18 cellular contexts compared by ENCODE assay signal in genomic region chr5:132237141-132237540, GRCh38. TPM values are rescaled to one million over a fixed set of nuclear protein-coding genes. Genes with fewer than 3 reads are reported as not detected.
A peak's percentile ranks its signal among the peaks of the same experiment; 100 is the strongest.
DNase-seq lines count a peak whose midpoint lies in the region; ATAC-seq, FAIRE-seq and TF ChIP-seq lines count a peak whose summit lies in the region.
"Had no signal": no experiment of that assay in that cellular context is flagged by ENCODE, and none has a peak within 500 bp of the region (broad histone marks: within the 10 kb centered on the region; RNA-seq: fewer than 3 reads in every experiment).

No MANE protein-coding gene starts in this region.

- no peak overlapping the region for H3K23ac ChIP-seq in mesendoderm (ENCODE audit: low read length)

- H3K36me3 ChIP-seq in K562 (ENCODE audit: control insufficient read depth, insufficient read depth, low read length) (no peaks in the 10 kb centered on the region), mesendoderm (ENCODE audit: control insufficient read depth, insufficient read depth, low read length) (no peaks in the 10 kb centered on the region)
- H3K36me3 ChIP-seq: ascending aorta, BLaER1, gastrocnemius medialis had no signal

- H3K4me2 ChIP-seq in K562 (ENCODE audit: insufficient read depth, low read length) (no peak overlapping the region), mesendoderm (ENCODE audit: low read length) (no peak overlapping the region)

- peak overlapping the region; percentile 38; the same call in 1 of the 2 replicates for H2AFZ ChIP-seq in K562 (ENCODE audit: low read depth, low read length)

- no peak for TF ChIP-seq RAD21 in K562 (CRISPR knock-in tag; conservative IDR thresholded peaks at IDR 0.05 in 1 of 2, IDR thresholded peaks at IDR 0.05 in 1 of 2)

- no peak overlapping the region for H3K18ac ChIP-seq in mesendoderm (ENCODE audit: low read length)

- H2AK5ac ChIP-seq in mesendoderm (ENCODE audit: low read length), result no peak overlapping the region

- H4K8ac ChIP-seq in mesendoderm (ENCODE audit: low read depth, low read length), result no peak overlapping the region

- peak overlapping the region; percentile 6; the same call in 1 of the 2 replicates for H3K27ac Mint-ChIP-seq in HFFc6

- no peak for TF ChIP-seq EP300 in K562 (IDR thresholded peaks at IDR 0.05; ENCODE audit: low read length)

- H4K20me1 ChIP-seq in K562 (replicated peaks; ENCODE audit: control insufficient read depth, insufficient read depth, low read length), result no peaks in the 10 kb centered on the region
- H4K20me1 ChIP-seq: BLaER1 had no signal

- H3K9ac ChIP-seq in K562 (ENCODE audit: insufficient read depth in 1 of 2, low read depth in 2 of 2, low read length in 2 of 2), result no peak overlapping the region; a peak in 1 of 4 replicates
- H3K9ac ChIP-seq in mesendoderm (ENCODE audit: low read length), result no peak overlapping the region
- H3K9ac ChIP-seq: BLaER1 had no signal

- H2BK5ac ChIP-seq in mesendoderm (ENCODE audit: low read length), result no peak overlapping the region

- WGBS in K562 (ENCODE audit: insufficient coverage, low coverage, missing lambda C conversion rate), result no CpG with 5 or more reads among the region's 1 CpG
- WGBS in mesendoderm (ENCODE audit: extremely low coverage, insufficient coverage, low lambda C conversion rate), result no CpG with 5 or more reads among the region's 1 CpG

- H3K79me1 ChIP-seq in mesendoderm (ENCODE audit: low read length), result no peaks in the 10 kb centered on the region

- no TSS peak for BruUV-seq in K562 (replicated peaks; lab: Mats Ljungman, UMichigan)

- POLR2A ChIA-PET in K562 (lab: Yijun Ruan, JAX), result interaction anchor here (0.6 to 1.2 kb wide), 3 partner anchors 10 to 252 kb away, joined by 3 to 5 read pairs (median 4); partner anchors contain the start of gene P4HA2

- intact Hi-C loops in K562 (cut with micrococcal nuclease), result loop anchor here (5.0 kb wide), 3 partner anchors 35 to 170 kb away; no protein-coding TSS in a partner anchor

- in situ Hi-C loops in K562 (cut with MboI), result no loop called here
- in situ Hi-C loops in GM13977 (cut with MboI; ENCODE audit: low pct_unique_long_range_greater_than_20kb, low sequenced_read_pairs, unreplicated experiment), result no loop called here

- peak; percentile 41 for DNase-seq in AG08395 (ENCODE audit: low spot score)
- no peak for DNase-seq in HFFc6
- DNase-seq in K562 (ENCODE audit: extremely low read depth in 1 of 4, low spot score in 3 of 4), result no peak
- peak; percentile 49 for DNase-seq in mesendoderm
- DNase-seq in SK-N-DZ (ENCODE audit: low spot score), result no peak
- DNase-seq in GM13977 (ENCODE audit: low spot score), result no peak
- DNase-seq: activated CD4-positive, CD25-positive, alpha-beta regulatory T cell treated with anti-CD3 and anti-CD28 coated beads, Interleukin-2, amount 50 U/mL, for 72 hours; activated T-cell treated with anti-CD3 and anti-CD28 coated beads, Interleukin-2, amount 50 U/mL, for 1 hour; DMS79 treated with DMSO at 0.1 percent for 48 hours; gastrocnemius medialis; psoas muscle; stimulated activated CD4-positive, alpha-beta T cell treated with anti-CD3 and anti-CD28 coated beads, Interleukin-2, amount 100 ng/mL, for 24 hours; SW 1271 had no signal

- H3K4me3 ChIP-seq in K562 (no peak overlapping the region), mesendoderm (ENCODE audit: low read length) (no peak overlapping the region)
- H3K4me3 ChIP-seq: ascending aorta, BLaER1, gastrocnemius medialis, psoas muscle had no signal

- no peak for FAIRE-seq in K562 (lab: Jason Lieb, UNC)
- FAIRE-seq: GM19239 had no signal

- H3K79me2 ChIP-seq in K562 (ENCODE audit: control insufficient read depth, insufficient read depth, low read length), result no peaks in the 10 kb centered on the region
- no peaks in the 10 kb centered on the region for H3K79me2 ChIP-seq in mesendoderm (ENCODE audit: control insufficient read depth, insufficient read depth, low read length)

- H3K4me1 ChIP-seq in K562 (replicated peaks in 1 of 2; ENCODE audit: control insufficient read depth in 2 of 2, insufficient read depth in 2 of 2, low read length in 2 of 2) (no peaks in the 10 kb centered on the region; a peak in 2 of 5 replicates), mesendoderm (ENCODE audit: control insufficient read depth, low read depth, low read length) (no peaks in the 10 kb centered on the region)
- H3K4me1 ChIP-seq: ascending aorta, gastrocnemius medialis, psoas muscle had no signal

- H4K5ac ChIP-seq in mesendoderm (ENCODE audit: low read length), result no peak overlapping the region

- H3K27me3 ChIP-seq in K562 (ENCODE audit: control insufficient read depth in 2 of 2, insufficient read depth in 2 of 2, low read length in 2 of 2) (no peaks in the 10 kb centered on the region), mesendoderm (ENCODE audit: insufficient read depth, low read length, poor library complexity) (no peaks in the 10 kb centered on the region)
- H3K27me3 ChIP-seq: ascending aorta, BLaER1, gastrocnemius medialis had no signal

- CTCF ChIA-PET in K562 (lab: Yijun Ruan, JAX; ENCODE audit: low intra/inter-chr PET ratio), result interaction anchor here (0.6 to 3.4 kb wide), 2 partner anchors 79 to 172 kb away, joined by 3 to 11 read pairs; no protein-coding TSS in a partner anchor

- H3K9me3 ChIP-seq in K562 (replicated peaks; ENCODE audit: control insufficient read depth, insufficient read depth, low read depth, low read length), result no peaks in the 10 kb centered on the region
- H3K9me3 ChIP-seq: ascending aorta, gastrocnemius medialis, psoas muscle had no signal

- H3K9me1 ChIP-seq in K562 (ENCODE audit: control insufficient read depth, insufficient read depth, low read length), result no peaks in the 10 kb centered on the region

- no peak overlapping the region for H2BK15ac ChIP-seq in mesendoderm (replicated peaks; ENCODE audit: low read depth)

- no peak overlapping the region for H3K56ac ChIP-seq in mesendoderm (ENCODE audit: low read length)

- H3K4me3 Mint-ChIP-seq in HFFc6, result no peak overlapping the region

- H3K9me3 Mint-ChIP-seq in HFFc6, result no peaks in the 10 kb centered on the region

- H3K27ac ChIP-seq in K562 (ENCODE audit: extremely low read depth, low read depth, low read length) (no peak overlapping the region), mesendoderm (ENCODE audit: low read depth, low read length) (no peak overlapping the region)
- H3K27ac ChIP-seq: ascending aorta, BLaER1, gastrocnemius medialis, psoas muscle had no signal

- no peak overlapping the region for H2BK120ac ChIP-seq in mesendoderm (ENCODE audit: low read depth, low read length)

- H3K4ac ChIP-seq in mesendoderm (ENCODE audit: low read depth, low read length), result no peak overlapping the region

- TF ChIP-seq CTCF in HFFc6 (IDR thresholded peaks at IDR 0.05), result peak; percentile 45; the same call in 1 of the 2 replicates
- TF ChIP-seq CTCF in K562 (IDR thresholded peaks at IDR 0.05 in 2 of 3, conservative IDR thresholded peaks at IDR 0.05 in 1 of 3; ENCODE audit: insufficient read depth in 2 of 3, low read depth in 1 of 3, low read length in 3 of 3), result no peak; a peak in 1 of 6 replicates
- TF ChIP-seq CTCF in GM13977 (IDR thresholded peaks at IDR 0.05; ENCODE audit: extremely low read depth, insufficient read depth, missing control alignments), result no peak

- ATAC-seq in K562 (peak; percentile 72), GM19328 (IDR thresholded peaks at IDR 0.05; ENCODE audit: unreplicated experiment) (no peak), HG02678 (IDR thresholded peaks at IDR 0.05; ENCODE audit: unreplicated experiment) (no peak)
- ATAC-seq: gastrocnemius medialis had no signal

- H3K27me3 Mint-ChIP-seq in HFFc6 (ENCODE audit: insufficient read depth), result peaks cover 6% of the 10 kb centered on the region; the same call in 1 of the 2 replicates

- H3K36me3 Mint-ChIP-seq in HFFc6 (ENCODE audit: low read depth), result no peaks in the 10 kb centered on the region

- TF ChIP-seq POLR2A in K562 (conservative IDR thresholded peaks at IDR 0.05), result no peak

- peaks cover 15% of the 10 kb centered on the region; the same call in 1 of the 2 replicates for H3K4me1 Mint-ChIP-seq in HFFc6 (ENCODE audit: low read depth)

RNA-seq across cellular contexts. Expression of gene P4HA2, which starts 9.5 kb away (rescaled TPM):
- total RNA-seq in HFFc6 (2021; fragmentation: NEBNext Ultra II Directional; extraction: Animal tissue kit (Norgen Biotek cat#: 25700)), result 100 to 1,000 TPM; 136 to 198 (median 142) TPM
- total RNA-seq in K562 (2011; cell fraction: chromatin; rRNA removed; ENCODE audit: low replicate concordance), result 85.5 and 109 TPM in 2 replicates
- 93.4 and 102 TPM in 2 replicates for total RNA-seq in K562 (2011; cell fraction: nucleolus; rRNA removed)
- total RNA-seq in K562 (2011; cell fraction: nucleoplasm; rRNA removed), result 98.7 and 106 TPM in 2 replicates
- 11.9 and 12.1 TPM in 2 replicates for total RNA-seq in K562 (2014; rRNA removed)
- 11.6 and 12.7 TPM in 2 replicates for total RNA-seq in K562 (2014; rRNA removed; fragmentation: Illumina TruSeq; extraction: Trizol)
- 11.2 and 11.4 TPM in 2 replicates for total RNA-seq in K562 (2015; rRNA removed; fragmentation: Illumina TruSeq; extraction: Trizol)
- 14.2 and 14.3 TPM in 2 replicates for total RNA-seq in K562 (2021)
- 50.0 and 59.7 TPM in 2 replicates for polyA plus RNA-seq in K562 (2011; rRNA removed)
- polyA plus RNA-seq in K562 (2011; cell fraction: cytosol; rRNA removed), result 34.9 and 51.8 TPM in 2 replicates
- 59.8 and 76.7 TPM in 2 replicates for polyA plus RNA-seq in K562 (2011; cell fraction: nucleus; rRNA removed)
- 20.8 and 31.5 TPM in 2 replicates for polyA plus RNA-seq in K562 (2012)
- polyA plus RNA-seq in K562 (2014; fragmentation: Illumina TruSeq; extraction: Trizol), result 10.7 and 12.5 TPM in 2 replicates
- 10 to 100 TPM; 17.9 to 29.2 TPM for polyA plus RNA-seq in K562 (2014; fragmentation: Nextera tagmentation; extraction: Ambion mirVana)
- polyA plus RNA-seq in K562 (2014; rRNA removed), result 9.6 and 10.7 TPM in 2 replicates
- 50.0 and 59.9 TPM in 2 replicates for polyA minus RNA-seq in K562 (2011; rRNA and poly(A)+ RNA removed)
- 21.2 and 21.5 TPM in 2 replicates for polyA minus RNA-seq in K562 (2011; cell fraction: cytosol; rRNA and poly(A)+ RNA removed)
- polyA minus RNA-seq in K562 (2011; cell fraction: nucleus; rRNA and poly(A)+ RNA removed), result 18.2 and 27.4 TPM in 2 replicates
- polyA plus RNA-seq in mesendoderm (2013, experiment 1 of 2), result 1.7 TPM
- polyA plus RNA-seq in mesendoderm (2013, experiment 2 of 2), result 1.8 TPM
- polyA plus RNA-seq in SK-N-DZ (2014; cell fraction: cytosol; rRNA removed), result 6.1 and 6.4 TPM in 2 replicates
- 4.1 and 5.9 TPM in 2 replicates for polyA plus RNA-seq in SK-N-DZ (2014; cell fraction: nucleus; rRNA removed)

RNA-seq across cellular contexts. Expression of gene PDLIM4, which starts 20.4 kb away (rescaled TPM):
- 10 to 100 TPM in 4 of 6 experiments, 1 to 10 TPM in 2; 2.5 to 26.4 (median 23.7) TPM for total RNA-seq in HFFc6 (2021; fragmentation: NEBNext Ultra II Directional; extraction: Animal tissue kit (Norgen Biotek cat#: 25700))
- 15.3 and 55.6 TPM in 2 replicates for total RNA-seq in K562 (2011; cell fraction: chromatin; rRNA removed; ENCODE audit: low replicate concordance)
- 40.3 and 43.7 TPM in 2 replicates for total RNA-seq in K562 (2011; cell fraction: nucleolus; rRNA removed)
- 22.2 and 23.8 TPM in 2 replicates for total RNA-seq in K562 (2011; cell fraction: nucleoplasm; rRNA removed)
- total RNA-seq in K562 (2014; rRNA removed), result 13.1 and 22.8 TPM in 2 replicates
- 3.5 and 4.5 TPM in 2 replicates for total RNA-seq in K562 (2014; rRNA removed; fragmentation: Illumina TruSeq; extraction: Trizol)
- total RNA-seq in K562 (2015; rRNA removed; fragmentation: Illumina TruSeq; extraction: Trizol), result 12.1 and 12.3 TPM in 2 replicates
- total RNA-seq in K562 (2021), result 31.5 and 32.8 TPM in 2 replicates
- polyA plus RNA-seq in K562 (2011; rRNA removed), result 13.6 and 17.2 TPM in 2 replicates
- 29.6 and 178 TPM in 2 replicates for polyA plus RNA-seq in K562 (2011; cell fraction: cytosol; rRNA removed)
- polyA plus RNA-seq in K562 (2011; cell fraction: nucleus; rRNA removed), result 34.4 and 101 TPM in 2 replicates
- polyA plus RNA-seq in K562 (2012), result 25.0 and 31.0 TPM in 2 replicates
- 28.9 and 44.6 TPM in 2 replicates for polyA plus RNA-seq in K562 (2014; fragmentation: Illumina TruSeq; extraction: Trizol)
- under 1 TPM; 0.28 to 0.73 TPM for polyA plus RNA-seq in K562 (2014; fragmentation: Nextera tagmentation; extraction: Ambion mirVana)
- polyA plus RNA-seq in K562 (2014; rRNA removed), result 14.0 and 21.3 TPM in 2 replicates
- 3.7 and 7.8 TPM in 2 replicates for polyA minus RNA-seq in K562 (2011; rRNA and poly(A)+ RNA removed)
- polyA minus RNA-seq in K562 (2011; cell fraction: cytosol; rRNA and poly(A)+ RNA removed), result 29.4 and 30.8 TPM in 2 replicates
- polyA minus RNA-seq in K562 (2011; cell fraction: nucleus; rRNA and poly(A)+ RNA removed), result 19.0 and 26.5 TPM in 2 replicates
- 4.9 TPM for polyA plus RNA-seq in mesendoderm (2013, experiment 1 of 2)
- 5.2 TPM for polyA plus RNA-seq in mesendoderm (2013, experiment 2 of 2)
- 32.8 and 35.3 TPM in 2 replicates for polyA plus RNA-seq in SK-N-DZ (2014; cell fraction: cytosol; rRNA removed)
- 25.6 and 37.1 TPM in 2 replicates for polyA plus RNA-seq in SK-N-DZ (2014; cell fraction: nucleus; rRNA removed)

RNA-seq across cellular contexts. Expression of gene SLC22A4, which starts 57.1 kb away (rescaled TPM):
- total RNA-seq in HFFc6 (2021; fragmentation: NEBNext Ultra II Directional; extraction: Animal tissue kit (Norgen Biotek cat#: 25700)), result 10 to 100 TPM; 10.8 to 12.6 (median 11.4) TPM
- 10.8 and 13.1 TPM in 2 replicates for total RNA-seq in K562 (2011; cell fraction: chromatin; rRNA removed; ENCODE audit: low replicate concordance)
- 15.8 and 21.3 TPM in 2 replicates for total RNA-seq in K562 (2011; cell fraction: nucleolus; rRNA removed)
- total RNA-seq in K562 (2011; cell fraction: nucleoplasm; rRNA removed), result 10.2 and 12.6 TPM in 2 replicates
- total RNA-seq in K562 (2014; rRNA removed) (6.5 and 7.9 TPM in 2 replicates), K562 (2014; rRNA removed; fragmentation: Illumina TruSeq; extraction: Trizol) (5.7 and 6.2 TPM in 2 replicates), K562 (2015; rRNA removed; fragmentation: Illumina TruSeq; extraction: Trizol) (4.5 and 4.8 TPM in 2 replicates), K562 (2021) (7.6 and 9.6 TPM in 2 replicates)
- polyA plus RNA-seq in K562 (2011; rRNA removed) (5.2 and 9.5 TPM in 2 replicates), K562 (2014; fragmentation: Illumina TruSeq; extraction: Trizol) (5.8 and 6.1 TPM in 2 replicates), K562 (2014; fragmentation: Nextera tagmentation; extraction: Ambion mirVana) (1 to 10 TPM; 2.7 to 2.9 TPM), K562 (2014; rRNA removed) (6.0 and 7.0 TPM in 2 replicates)
- 3.8 and 8.4 TPM in 2 replicates for polyA plus RNA-seq in K562 (2011; cell fraction: cytosol; rRNA removed)
- 9.1 and 22.6 TPM in 2 replicates for polyA plus RNA-seq in K562 (2011; cell fraction: nucleus; rRNA removed)
- polyA plus RNA-seq in K562 (2012), result 1.1 and 2.8 TPM in 2 replicates
- polyA minus RNA-seq in K562 (2011; rRNA and poly(A)+ RNA removed), result 4.2 and 9.2 TPM in 2 replicates
- polyA minus RNA-seq in K562 (2011; cell fraction: cytosol; rRNA and poly(A)+ RNA removed), result 4.4 and 7.5 TPM in 2 replicates
- 7.0 and 13.3 TPM in 2 replicates for polyA minus RNA-seq in K562 (2011; cell fraction: nucleus; rRNA and poly(A)+ RNA removed)
- polyA plus RNA-seq in mesendoderm (2013, experiment 1 of 2), result 0.15 TPM
- polyA plus RNA-seq in mesendoderm (2013, experiment 2 of 2), result 0.25 TPM
- polyA plus RNA-seq in SK-N-DZ (2014; cell fraction: cytosol; rRNA removed), result 0.13 and 0.14 TPM in 2 replicates
- polyA plus RNA-seq in SK-N-DZ (2014; cell fraction: nucleus; rRNA removed), result 0.39 and 0.50 TPM in 2 replicates

Comparison
In these comparisons a context has a peak if more than half of its experiments do, and no peak if none do; other contexts are left out.
1. DNase-seq: peak in AG08395 (single experiment) and mesendoderm (single experiment); none in HFFc6 (single experiment), K562 (0 of 4), SK-N-DZ (single experiment) and GM13977 (single experiment).